ENCODE assay signal across 1 cellular context in the genomic region with DNA sequence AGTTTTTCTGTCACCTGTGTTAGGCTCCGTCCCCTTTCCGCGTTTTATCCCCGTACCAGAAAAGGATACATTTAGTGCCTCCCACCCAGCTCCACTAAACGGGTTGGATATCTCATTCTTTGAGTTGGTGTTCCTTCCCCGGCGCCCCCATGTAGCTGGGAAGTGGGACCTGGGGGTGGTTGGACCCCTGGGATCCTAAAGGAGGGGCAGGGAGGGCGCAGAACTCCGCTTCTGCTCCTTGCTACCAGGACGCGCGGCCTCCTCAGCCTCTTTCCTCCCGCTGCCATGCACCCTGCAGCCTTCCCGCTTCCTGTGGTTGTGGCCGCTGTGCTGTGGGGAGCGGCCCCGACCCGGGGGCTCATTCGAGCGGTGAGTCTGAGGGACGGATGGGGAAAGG.
TF ChIP-seq lines count a peak whose summit lies in the region.

No MANE protein-coding gene starts in this region.

TF ChIP-seq in GM12878, 131 proteins besides CTCF, POLR2A, EP300 and RAD21 (continued from another document and continues in another):
- TF ChIP-seq POU2F2 (IDR thresholded peaks at IDR 0.05; ENCODE audit: borderline replicate concordance, low read depth, low read length) (peak; percentile 58; the same call in 2 of the 3 replicates), NR2C2 (IDR thresholded peaks at IDR 0.05; ENCODE audit: borderline replicate concordance, control insufficient read depth, insufficient read length, low read depth) (no peak), ZNF687 (IDR thresholded peaks at IDR 0.05) (no peak), ATF2 (IDR thresholded peaks at IDR 0.05; ENCODE audit: low read length) (no peak), ZNF207 (IDR thresholded peaks at IDR 0.05; ENCODE audit: borderline replicate concordance) (no peak), SREBF1 (IDR thresholded peaks at IDR 0.05; ENCODE audit: low read length) (no peak), LARP7 (IDR thresholded peaks at IDR 0.05) (peak; percentile 38; the same call in 1 of the 2 replicates), SMAD1 (IDR thresholded peaks at IDR 0.05; ENCODE audit: low read depth, partially characterized antibody) (no peak), PAX8 (IDR thresholded peaks at IDR 0.05) (no peak), ZBED1 (IDR thresholded peaks at IDR 0.05; ENCODE audit: borderline replicate concordance) (no peak), YBX1 (IDR thresholded peaks at IDR 0.05) (no peak), SREBF2 (IDR thresholded peaks at IDR 0.05; ENCODE audit: low read length) (no peak), ZSCAN29 (IDR thresholded peaks at IDR 0.05) (no peak), RELB (IDR thresholded peaks at IDR 0.05; ENCODE audit: low read depth) (0 out of 2 replicates have a peak, but pooled peaks have one; percentile 16), ZZZ3 (IDR thresholded peaks at IDR 0.05; ENCODE audit: control insufficient read depth, insufficient read length, low read depth) (no peak), USF1 (IDR thresholded peaks at IDR 0.05; ENCODE audit: borderline replicate concordance, extremely low read length, insufficient read depth, low read depth, low read length) (no peak), CREM (IDR thresholded peaks at IDR 0.05; ENCODE audit: low read depth) (no peak), REST (IDR thresholded peaks at IDR 0.05; ENCODE audit: low read depth, low read length) (no peak), FOS (IDR thresholded peaks at IDR 0.05; ENCODE audit: borderline replicate concordance, extremely low read depth, insufficient read length) (no peak), IRF5 (IDR thresholded peaks at IDR 0.05; ENCODE audit: borderline replicate concordance) (no peak), KLF5 (IDR thresholded peaks at IDR 0.05; ENCODE audit: partially characterized antibody) (no peak), WRNIP1 (IDR thresholded peaks at IDR 0.05; ENCODE audit: borderline replicate concordance, low read depth, low read length) (no peak)
- TF ChIP-seq, protein P1, sequence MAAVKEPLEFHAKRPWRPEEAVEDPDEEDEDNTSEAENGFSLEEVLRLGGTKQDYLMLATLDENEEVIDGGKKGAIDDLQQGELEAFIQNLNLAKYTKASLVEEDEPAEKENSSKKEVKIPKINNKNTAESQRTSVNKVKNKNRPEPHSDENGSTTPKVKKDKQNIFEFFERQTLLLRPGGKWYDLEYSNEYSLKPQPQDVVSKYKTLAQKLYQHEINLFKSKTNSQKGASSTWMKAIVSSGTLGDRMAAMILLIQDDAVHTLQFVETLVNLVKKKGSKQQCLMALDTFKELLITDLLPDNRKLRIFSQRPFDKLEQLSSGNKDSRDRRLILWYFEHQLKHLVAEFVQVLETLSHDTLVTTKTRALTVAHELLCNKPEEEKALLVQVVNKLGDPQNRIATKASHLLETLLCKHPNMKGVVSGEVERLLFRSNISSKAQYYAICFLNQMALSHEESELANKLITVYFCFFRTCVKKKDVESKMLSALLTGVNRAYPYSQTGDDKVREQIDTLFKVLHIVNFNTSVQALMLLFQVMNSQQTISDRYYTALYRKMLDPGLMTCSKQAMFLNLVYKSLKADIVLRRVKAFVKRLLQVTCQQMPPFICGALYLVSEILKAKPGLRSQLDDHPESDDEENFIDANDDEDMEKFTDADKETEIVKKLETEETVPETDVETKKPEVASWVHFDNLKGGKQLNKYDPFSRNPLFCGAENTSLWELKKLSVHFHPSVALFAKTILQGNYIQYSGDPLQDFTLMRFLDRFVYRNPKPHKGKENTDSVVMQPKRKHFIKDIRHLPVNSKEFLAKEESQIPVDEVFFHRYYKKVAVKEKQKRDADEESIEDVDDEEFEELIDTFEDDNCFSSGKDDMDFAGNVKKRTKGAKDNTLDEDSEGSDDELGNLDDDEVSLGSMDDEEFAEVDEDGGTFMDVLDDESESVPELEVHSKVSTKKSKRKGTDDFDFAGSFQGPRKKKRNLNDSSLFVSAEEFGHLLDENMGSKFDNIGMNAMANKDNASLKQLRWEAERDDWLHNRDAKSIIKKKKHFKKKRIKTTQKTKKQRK (IDR thresholded peaks at IDR 0.05; ENCODE audit: low read depth, low read length): no peak
- TF ChIP-seq, protein P2, sequence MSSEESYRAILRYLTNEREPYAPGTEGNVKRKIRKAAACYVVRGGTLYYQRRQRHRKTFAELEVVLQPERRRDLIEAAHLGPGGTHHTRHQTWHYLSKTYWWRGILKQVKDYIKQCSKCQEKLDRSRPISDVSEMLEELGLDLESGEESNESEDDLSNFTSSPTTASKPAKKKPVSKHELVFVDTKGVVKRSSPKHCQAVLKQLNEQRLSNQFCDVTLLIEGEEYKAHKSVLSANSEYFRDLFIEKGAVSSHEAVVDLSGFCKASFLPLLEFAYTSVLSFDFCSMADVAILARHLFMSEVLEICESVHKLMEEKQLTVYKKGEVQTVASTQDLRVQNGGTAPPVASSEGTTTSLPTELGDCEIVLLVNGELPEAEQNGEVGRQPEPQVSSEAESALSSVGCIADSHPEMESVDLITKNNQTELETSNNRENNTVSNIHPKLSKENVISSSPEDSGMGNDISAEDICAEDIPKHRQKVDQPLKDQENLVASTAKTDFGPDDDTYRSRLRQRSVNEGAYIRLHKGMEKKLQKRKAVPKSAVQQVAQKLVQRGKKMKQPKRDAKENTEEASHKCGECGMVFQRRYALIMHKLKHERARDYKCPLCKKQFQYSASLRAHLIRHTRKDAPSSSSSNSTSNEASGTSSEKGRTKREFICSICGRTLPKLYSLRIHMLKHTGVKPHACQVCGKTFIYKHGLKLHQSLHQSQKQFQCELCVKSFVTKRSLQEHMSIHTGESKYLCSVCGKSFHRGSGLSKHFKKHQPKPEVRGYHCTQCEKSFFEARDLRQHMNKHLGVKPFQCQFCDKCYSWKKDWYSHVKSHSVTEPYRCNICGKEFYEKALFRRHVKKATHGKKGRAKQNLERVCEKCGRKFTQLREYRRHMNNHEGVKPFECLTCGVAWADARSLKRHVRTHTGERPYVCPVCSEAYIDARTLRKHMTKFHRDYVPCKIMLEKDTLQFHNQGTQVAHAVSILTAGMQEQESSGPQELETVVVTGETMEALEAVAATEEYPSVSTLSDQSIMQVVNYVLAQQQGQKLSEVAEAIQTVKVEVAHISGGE (CRISPR knock-in tag; IDR thresholded peaks at IDR 0.05): no peak
- TF ChIP-seq, protein P3, sequence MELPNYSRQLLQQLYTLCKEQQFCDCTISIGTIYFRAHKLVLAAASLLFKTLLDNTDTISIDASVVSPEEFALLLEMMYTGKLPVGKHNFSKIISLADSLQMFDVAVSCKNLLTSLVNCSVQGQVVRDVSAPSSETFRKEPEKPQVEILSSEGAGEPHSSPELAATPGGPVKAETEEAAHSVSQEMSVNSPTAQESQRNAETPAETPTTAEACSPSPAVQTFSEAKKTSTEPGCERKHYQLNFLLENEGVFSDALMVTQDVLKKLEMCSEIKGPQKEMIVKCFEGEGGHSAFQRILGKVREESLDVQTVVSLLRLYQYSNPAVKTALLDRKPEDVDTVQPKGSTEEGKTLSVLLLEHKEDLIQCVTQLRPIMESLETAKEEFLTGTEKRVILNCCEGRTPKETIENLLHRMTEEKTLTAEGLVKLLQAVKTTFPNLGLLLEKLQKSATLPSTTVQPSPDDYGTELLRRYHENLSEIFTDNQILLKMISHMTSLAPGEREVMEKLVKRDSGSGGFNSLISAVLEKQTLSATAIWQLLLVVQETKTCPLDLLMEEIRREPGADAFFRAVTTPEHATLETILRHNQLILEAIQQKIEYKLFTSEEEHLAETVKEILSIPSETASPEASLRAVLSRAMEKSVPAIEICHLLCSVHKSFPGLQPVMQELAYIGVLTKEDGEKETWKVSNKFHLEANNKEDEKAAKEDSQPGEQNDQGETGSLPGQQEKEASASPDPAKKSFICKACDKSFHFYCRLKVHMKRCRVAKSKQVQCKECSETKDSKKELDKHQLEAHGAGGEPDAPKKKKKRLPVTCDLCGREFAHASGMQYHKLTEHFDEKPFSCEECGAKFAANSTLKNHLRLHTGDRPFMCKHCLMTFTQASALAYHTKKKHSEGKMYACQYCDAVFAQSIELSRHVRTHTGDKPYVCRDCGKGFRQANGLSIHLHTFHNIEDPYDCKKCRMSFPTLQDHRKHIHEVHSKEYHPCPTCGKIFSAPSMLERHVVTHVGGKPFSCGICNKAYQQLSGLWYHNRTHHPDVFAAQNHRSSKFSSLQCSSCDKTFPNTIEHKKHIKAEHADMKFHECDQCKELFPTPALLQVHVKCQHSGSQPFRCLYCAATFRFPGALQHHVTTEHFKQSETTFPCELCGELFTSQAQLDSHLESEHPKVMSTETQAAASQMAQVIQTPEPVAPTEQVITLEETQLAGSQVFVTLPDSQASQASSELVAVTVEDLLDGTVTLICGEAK (IDR thresholded peaks at IDR 0.05; ENCODE audit: borderline replicate concordance): 0 out of 2 replicates have a peak, but pooled peaks have one; percentile 34
